In genomic region chr12:117968826-117969659, GRCh38 we compare ENCODE assay signal across 8 cellular contexts. TPM values are rescaled to one million over a fixed set of nuclear protein-coding genes. Genes with fewer than 3 reads are reported as not detected.
DNase-seq lines count a peak whose midpoint lies in the region; ATAC-seq and TF ChIP-seq lines count a peak whose summit lies in the region.

KSR2 (minus strand) TSS chr12:117968990; CDS start chr12:117968255, 735 bp downstream.

- BruUV-seq in HCT116 (replicated peaks; lab: Mats Ljungman, UMichigan), result no TSS peak

- TF ChIP-seq RAD21 in HCT116 (IDR thresholded peaks at IDR 0.05; ENCODE audit: low read depth), result no peak; the same call in 1 of the 2 replicates

- RAD21 ChIA-PET in HCT116 (lab: Charles Lee; ENCODE audit: low non-redundant PET in 1 of 2, low total read pairs in 2 of 2, uncharacterized antibody in 2 of 2, unreplicated experiment in 2 of 2), result interaction anchor here (0.6 to 0.7 kb wide), 3 partner anchors 48 to 532 kb away, joined by 4 to 5 read pairs (median 5); partner anchors contain the start of gene RFC5 (in 1 of the 2)

- CTCF ChIA-PET in HCT116 (lab: Charles Lee), result no interaction called here

- H3K27ac ChIP-seq in HCT116 (ENCODE audit: low read depth, low read length), result peak within 1 kb of the TSS; percentile 80
- no peak within 1 kb of the TSS for H3K27ac ChIP-seq in mesodermal cell (ENCODE audit: low read depth, low read length, severe bottlenecking)

- TF ChIP-seq POLR2A in HCT116 (IDR thresholded peaks at IDR 0.05; ENCODE audit: borderline replicate concordance, extremely low read depth, insufficient read depth, insufficient read length), result peak; percentile 49

- peak within 1 kb of the TSS; percentile 94 for H3K4me2 ChIP-seq in HCT116 (ENCODE audit: low read length)

- POLR2A ChIA-PET in HCT116 (lab: Charles Lee), result interaction anchor here (0.7 to 1.5 kb wide), 4 partner anchors 15 to 1467 kb away, joined by 3 to 11 read pairs (median 4); no protein-coding TSS in a partner anchor

- peaks cover 8% of the 10 kb centered on the region for H3K79me2 ChIP-seq in HCT116 (ENCODE audit: insufficient read depth, low read length)

- H3K4me1 ChIP-seq in HCT116 (ENCODE audit: control insufficient read depth in 1 of 2, insufficient read depth in 2 of 2, low read length in 2 of 2) (peaks cover 11 to 28% of the 10 kb centered on the region in 2 experiments), mesodermal cell (ENCODE audit: control insufficient read depth, insufficient read depth, low read length, poor library complexity, severe bottlenecking) (peaks cover 3% of the 10 kb centered on the region)

- TF ChIP-seq CTCF in HCT116 (IDR thresholded peaks at IDR 0.05 in 2 of 3, conservative IDR thresholded peaks at IDR 0.05 in 1 of 3; ENCODE audit: borderline replicate concordance in 1 of 3, insufficient read depth in 1 of 3, low read depth in 2 of 3, low read length in 2 of 3) (no peak), choroid plexus epithelial cell (conservative IDR thresholded peaks at IDR 0.05; ENCODE audit: low read depth, low read length) (no peak)

- peak; percentile 16 for DNase-seq in EH (ENCODE audit: low read depth)
- peak; percentile 81 for DNase-seq in HCT116 (ENCODE audit: low read depth, low spot score)
- DNase-seq in NCI-H146 (lab: John Stamatoyannopoulos, UW), result peak; percentile 98
- DNase-seq in choroid plexus epithelial cell (ENCODE audit: low read depth), result peak; percentile 9
- DNase-seq in stimulated activated CD8-positive, alpha-beta memory T cell treated with anti-CD3 and anti-CD28 coated beads, Interleukin-7, amount 100 ng/mL, for 4 hours (ENCODE audit: low read depth in 2 of 2), result peak; percentile 7 to 26

- WGBS in mesodermal cell (ENCODE audit: insufficient coverage in 2 of 2), 2 experiments, result 1% methylated on average over 32 to 42 of the region's 86 CpGs

- no peaks in the 10 kb centered on the region for H3K9me2 ChIP-seq in HCT116 (ENCODE audit: insufficient read depth)

- no peaks in the 10 kb centered on the region for H4K20me1 ChIP-seq in HCT116 (ENCODE audit: insufficient read depth)

- H2AFZ ChIP-seq in HCT116 (ENCODE audit: low read depth, low read length, poor library complexity, severe bottlenecking), result peak within 1 kb of the TSS; percentile 54

- H3K4me3 ChIP-seq in HCT116 (replicated peaks in 1 of 2; ENCODE audit: low read depth in 1 of 2, low read length in 2 of 2) (peak within 1 kb of the TSS; percentile 87 to 89), choroid plexus epithelial cell (ENCODE audit: low read depth, low read length) (peak within 1 kb of the TSS; percentile 33), mesodermal cell (ENCODE audit: extremely low read depth, insufficient read depth, low read length, poor library complexity, severe bottlenecking) (peak within 1 kb of the TSS; percentile 47)

- H3K9me3 ChIP-seq in HCT116 (ENCODE audit: control insufficient read depth in 1 of 2, insufficient read depth in 1 of 2, low read depth in 1 of 2, low read length in 2 of 2) (peaks cover 0 to 18% of the 10 kb centered on the region in 2 experiments; a peak in 1 of 4 replicates), mesodermal cell (ENCODE audit: control insufficient read depth, low read length) (peaks cover 13% of the 10 kb centered on the region)

- intact Hi-C loops in HCT116 (cut with micrococcal nuclease), result no loop called here

- 0 out of 4 replicates have a peak, but pooled peaks cover 0 to 4% of the 10 kb centered on the region in 2 experiments for H3K36me3 ChIP-seq in HCT116 (ENCODE audit: control insufficient read depth in 1 of 2, insufficient read depth in 2 of 2, low read length in 2 of 2)
- no peaks in the 10 kb centered on the region for H3K36me3 ChIP-seq in mesodermal cell (ENCODE audit: control insufficient read depth, insufficient read depth, low read length)

- H3K9ac ChIP-seq in HCT116 (ENCODE audit: low read length), result peak within 1 kb of the TSS; percentile 83

- ATAC-seq in HCT116 (peak; percentile 91), GM21825 (IDR thresholded peaks at IDR 0.05; ENCODE audit: unreplicated experiment) (no peak)
- ATAC-seq in activated CD4-positive, CD25-positive, alpha-beta regulatory T cell treated with anti-CD3 and anti-CD28 coated beads, Interleukin-2, amount 50 U/mL, for 24 hours, result peak; percentile 51 to 70

- no peaks in the 10 kb centered on the region for H3K27me3 ChIP-seq in HCT116 (ENCODE audit: insufficient read depth, low read length)

TF ChIP-seq in HCT116, 20 proteins besides CTCF, POLR2A, EP300 and RAD21:
- TF ChIP-seq TCF7L2 (IDR thresholded peaks at IDR 0.05; ENCODE audit: borderline replicate concordance, extremely low read depth, insufficient read depth, insufficient read length), result no peak
- TF ChIP-seq POLR2AphosphoS5 (IDR thresholded peaks at IDR 0.05; ENCODE audit: low read depth, low read length), result peak; percentile 84
- TF ChIP-seq ELF1 (IDR thresholded peaks at IDR 0.05; ENCODE audit: borderline replicate concordance, low read depth), result no peak
- no peak for TF ChIP-seq YY1 (IDR thresholded peaks at IDR 0.05; ENCODE audit: extremely low read depth, insufficient replicate concordance, low read depth, low read length)
- no peak for TF ChIP-seq EZH2phosphoT487 (IDR thresholded peaks at IDR 0.05; ENCODE audit: borderline replicate concordance)
- peak; percentile 96 for TF ChIP-seq CBX3 (IDR thresholded peaks at IDR 0.05; ENCODE audit: low read depth)
- peak; percentile 51; the same call in 1 of the 2 replicates for TF ChIP-seq SIN3A (IDR thresholded peaks at IDR 0.05; ENCODE audit: low read depth)
- no peak for TF ChIP-seq FOSL1 (IDR thresholded peaks at IDR 0.05; ENCODE audit: low read depth)
- TF ChIP-seq CEBPB (IDR thresholded peaks at IDR 0.05; ENCODE audit: low read depth), result no peak
- no peak for TF ChIP-seq EZH2 (IDR thresholded peaks at IDR 0.05)
- TF ChIP-seq REST (IDR thresholded peaks at IDR 0.05; ENCODE audit: low read depth), result no peak
- peak; percentile 93 for TF ChIP-seq MAX (IDR thresholded peaks at IDR 0.05)
- peak; percentile 95 for TF ChIP-seq EGR1 (IDR thresholded peaks at IDR 0.05; ENCODE audit: low read depth)
- no peak for TF ChIP-seq JUND (IDR thresholded peaks at IDR 0.05)
- no peak for TF ChIP-seq ZFX (IDR thresholded peaks at IDR 0.05)
- TF ChIP-seq ZBTB33 (IDR thresholded peaks at IDR 0.05; ENCODE audit: extremely low read depth, insufficient replicate concordance, low read length), result peak; percentile 94
- TF ChIP-seq SRF (IDR thresholded peaks at IDR 0.05; ENCODE audit: low read depth), result no peak
- TF ChIP-seq SP1 (IDR thresholded peaks at IDR 0.05; ENCODE audit: low read depth), result no peak; the same call in none of the 2 replicates
- TF ChIP-seq ATF3 (IDR thresholded peaks at IDR 0.05), result no peak
- TF ChIP-seq ZNF274 (IDR thresholded peaks at IDR 0.05; ENCODE audit: low read depth, low read length), result no peak

RNA-seq across cellular contexts. Expression of gene KSR2, which starts in this region (rescaled TPM):
- 10.1 TPM for total RNA-seq in HCT116 (2021; ENCODE audit: unreplicated experiment)
- polyA plus RNA-seq in HCT116 (2012), result 1.6 and 2.7 TPM in 2 replicates
- 0.04 TPM for polyA plus RNA-seq in mesodermal cell (2013, experiment 1 of 2)
- polyA plus RNA-seq in mesodermal cell (2013, experiment 2 of 2), result not detected

Comparison
In these comparisons a context has a peak if more than half of its experiments do, and no peak if none do; other contexts are left out.
1. DNase-seq: peak in every context shown above with its lines; median percentile 98 in NCI-H146; 81 in HCT116; 16 in stimulated activated CD8-positive, alpha-beta memory T cell treated with anti-CD3 and anti-CD28 coated beads, Interleukin-7, amount 100 ng/mL, for 4 hours; 16 in EH; 9 in choroid plexus epithelial cell.
2. H3K4me3 ChIP-seq: peak in every context shown above with its lines; median percentile 88 in HCT116; 47 in mesodermal cell; 33 in choroid plexus epithelial cell.